ENCODE assay signal across 11 cellular contexts in genomic region chr1:161466707-161467106, GRCh38. TPM values are rescaled to one million over a fixed set of nuclear protein-coding genes. Genes with fewer than 3 reads are reported as not detected.
A peak's percentile ranks its signal among the peaks of the same experiment; 100 is the strongest.
DNase-seq lines count a peak whose midpoint lies in the region; ATAC-seq, FAIRE-seq and TF ChIP-seq lines count a peak whose summit lies in the region.
"Not testable (repeated sequence)": the region's sequence is repeated elsewhere in the genome, so short reads cannot be mapped to it uniquely, and the experiment has no call there.
"Had no signal": no experiment of that assay in that cellular context is flagged by ENCODE, and none has a peak within 500 bp of the region (broad histone marks: within the 10 kb centered on the region; RNA-seq: fewer than 3 reads in every experiment).

No MANE protein-coding gene starts in this region.

- H3K27ac Mint-ChIP-seq in stimulated activated memory B cell treated with anti-CD40 and anti-IgM and Interleukin-4, amounts not matched to agents 10 μg/mL and 1 μg/mL and 100 μg/mL, for 72 hours, result not testable (repeated sequence)

- not testable (repeated sequence) for H3K27me3 Mint-ChIP-seq in stimulated activated memory B cell treated with anti-CD40 and anti-IgM and Interleukin-4, amounts not matched to agents 10 μg/mL and 1 μg/mL and 100 μg/mL, for 72 hours

- not testable (repeated sequence) for H3K9ac ChIP-seq in HepG2 (ENCODE audit: insufficient read depth, low read depth, low read length)

- FAIRE-seq in HepG2 (lab: Jason Lieb, UNC), result not testable (repeated sequence)

- not testable (repeated sequence) for DNase-seq in Right ventricle myocardium superior; left ventricle myocardium superior; HepG2 (ENCODE audit: low spot score); omental fat pad (ENCODE audit: low spot score); aorta

- BruUV-seq in HepG2 (replicated peaks; lab: Mats Ljungman, UMichigan), result not testable (repeated sequence)

- H3K4me1 ChIP-seq in HepG2 (ENCODE audit: insufficient read depth, low read length); aorta (ENCODE audit: control insufficient read depth in 1 of 2, insufficient read depth in 2 of 2, low read length in 2 of 2): not testable (repeated sequence)

- not testable (repeated sequence) for H3K79me2 ChIP-seq in HepG2 (ENCODE audit: insufficient read depth, low read length)

- not testable (repeated sequence) for H3K9me3 Mint-ChIP-seq in stimulated activated memory B cell treated with anti-CD40 and anti-IgM and Interleukin-4, amounts not matched to agents 10 μg/mL and 1 μg/mL and 100 μg/mL, for 72 hours

- H4K20me1 ChIP-seq in HepG2 (ENCODE audit: insufficient read depth, low read length), result not testable (repeated sequence)

- not testable (repeated sequence) for H3K4me2 ChIP-seq in HepG2 (ENCODE audit: low read depth, low read length)

- H3K4me3 ChIP-seq in HepG2 (replicated peaks in 1 of 3; ENCODE audit: insufficient read depth in 1 of 3, low read depth in 2 of 3, low read length in 3 of 3); aorta (ENCODE audit: low read length in 2 of 2): not testable (repeated sequence)

- H3K4me1 Mint-ChIP-seq in stimulated activated memory B cell treated with anti-CD40 and anti-IgM and Interleukin-4, amounts not matched to agents 10 μg/mL and 1 μg/mL and 100 μg/mL, for 72 hours, result not testable (repeated sequence)

- H3K27me3 ChIP-seq in HepG2 (ENCODE audit: control insufficient read depth in 1 of 2, insufficient read depth in 2 of 2, low read length in 2 of 2); aorta (ENCODE audit: control insufficient read depth in 1 of 2, insufficient read depth in 2 of 2, low read length in 1 of 2): not testable (repeated sequence)

- POLR2A ChIA-PET in HepG2 (lab: Yijun Ruan, JAX), result not testable (repeated sequence)

- H3K27ac ChIP-seq in HepG2 (ENCODE audit: extremely low read length, insufficient read depth, low read length); aorta (ENCODE audit: low read depth in 1 of 2, low read length in 2 of 2): not testable (repeated sequence)

- TF ChIP-seq EP300 in HepG2 (IDR thresholded peaks at IDR 0.05; ENCODE audit: low read depth in 2 of 2, low read length in 2 of 2); HepG2 (CRISPR knock-in tag; IDR thresholded peaks at IDR 0.05; ENCODE audit: borderline replicate concordance): not testable (repeated sequence)

- not testable (repeated sequence) for H2AFZ ChIP-seq in HepG2 (ENCODE audit: low read length)

- not testable (repeated sequence) for H3K36me3 Mint-ChIP-seq in stimulated activated memory B cell treated with anti-CD40 and anti-IgM and Interleukin-4, amounts not matched to agents 10 μg/mL and 1 μg/mL and 100 μg/mL, for 72 hours

- TF ChIP-seq RAD21 in HepG2 (CRISPR knock-in tag; IDR thresholded peaks at IDR 0.05), result not testable (repeated sequence)

- ATAC-seq in esophagus mucosa, result peak; percentile 4
- ATAC-seq in Right ventricle myocardium superior (ENCODE audit: poor library complexity), result peak; percentile 12
- peak; percentile 16 for ATAC-seq in left ventricle myocardium superior
- ATAC-seq in HepG2, result peak; percentile 13
- peak; percentile 19 for ATAC-seq in omental fat pad (ENCODE audit: low FRiP score)
- ATAC-seq in stimulated activated memory B cell treated with anti-CD40 and anti-IgM and Interleukin-4, amounts not matched to agents 10 μg/mL and 1 μg/mL and 100 μg/mL, for 72 hours, result peak; percentile 18
- peak; percentile 55 for ATAC-seq in aorta (ENCODE audit: low FRiP score)

- H3K4me3 Mint-ChIP-seq in stimulated activated memory B cell treated with anti-CD40 and anti-IgM and Interleukin-4, amounts not matched to agents 10 μg/mL and 1 μg/mL and 100 μg/mL, for 72 hours, result not testable (repeated sequence)

- not testable (repeated sequence) for TF ChIP-seq CTCF in HepG2 (CRISPR knock-in tag; IDR thresholded peaks at IDR 0.05); omental fat pad (IDR thresholded peaks at IDR 0.05)

- not testable (repeated sequence) for H3K36me3 ChIP-seq in HepG2 (replicated peaks in 1 of 2; ENCODE audit: control insufficient read depth in 1 of 2, insufficient read depth in 2 of 2, low read length in 2 of 2); aorta (ENCODE audit: control insufficient read depth in 1 of 2, insufficient read depth in 2 of 2, low read length in 1 of 2)

- WGBS in HepG2 (ENCODE audit: low lambda C conversion rate), result no CpG with 5 or more reads among the region's 15 CpGs
- WGBS in aorta, 2 donors, result no CpG with 5 or more reads among the region's 15 CpGs

- CTCF ChIA-PET in HepG2 (lab: Yijun Ruan, JAX; ENCODE audit: low intra/inter-chr PET ratio, low total read pairs), result not testable (repeated sequence)

- TF ChIP-seq POLR2A in HepG2 (IDR thresholded peaks at IDR 0.05; ENCODE audit: insufficient read depth in 1 of 2, low read depth in 2 of 2, low read length in 2 of 2), result not testable (repeated sequence)

- H3K9me3 ChIP-seq in HepG2 (ENCODE audit: low read length); aorta (ENCODE audit: control insufficient read depth, low read length): not testable (repeated sequence)

- intact Hi-C loops in Right ventricle myocardium superior (cut with DNase I); left ventricle myocardium superior (cut with micrococcal nuclease); HepG2 (cut with micrococcal nuclease; ENCODE audit: unreplicated experiment); aorta (cut with DNase I): not testable (repeated sequence)

- in situ Hi-C loops in HepG2 (cut with HindIII; ENCODE audit: extremely low pct_ligation_motif_present, low pct_unique_long_range_greater_than_20kb), result not testable (repeated sequence)

RNA-seq across cellular contexts. Expression of gene FCGR2A, which starts 38.5 kb away (rescaled TPM):
- 3.1 TPM for total RNA-seq in esophagus mucosa
- 13.6 TPM for total RNA-seq in Right ventricle myocardium superior
- 19.9 TPM for total RNA-seq in left ventricle myocardium superior
- not detected in 2 replicates for total RNA-seq in HepG2 (2016; rRNA removed; fragmentation: Illumina TruSeq; extraction: Trizol)
- total RNA-seq in HepG2 (2016; cell fraction: cytosol; rRNA removed; fragmentation: Illumina TruSeq; extraction: Trizol; ENCODE audit: low read depth), result not detected in 2 replicates
- 0.04 TPM in 1 of 2 replicates, not detected in the other for total RNA-seq in HepG2 (2016; cell fraction: insoluble cytoplasmic fraction; rRNA removed; fragmentation: Illumina TruSeq; extraction: Trizol)
- not detected in 2 replicates for total RNA-seq in HepG2 (2016; cell fraction: membrane; rRNA removed; fragmentation: Illumina TruSeq; extraction: Trizol)
- total RNA-seq in HepG2 (2016; cell fraction: nucleus; rRNA removed; fragmentation: Illumina TruSeq; extraction: Trizol), result not detected in 2 replicates
- 0.31 and 0.44 TPM in 2 replicates for polyA plus RNA-seq in HepG2 (2011; rRNA removed)
- polyA plus RNA-seq in HepG2 (2011; cell fraction: cytosol; rRNA removed), result 0.28 and 8.4 TPM in 2 replicates
- 0.08 and 0.09 TPM in 2 replicates for polyA plus RNA-seq in HepG2 (2011; cell fraction: nucleus; rRNA removed)
- 0.39 TPM in 1 of 2 replicates, not detected in the other for polyA plus RNA-seq in HepG2 (2012)
- 0.09 TPM in 1 of 2 replicates, not detected in the other for polyA plus RNA-seq in HepG2 (2016; cell fraction: cytosol; fragmentation: Illumina TruSeq; extraction: Trizol; ENCODE audit: low read depth)
- polyA plus RNA-seq in HepG2 (2016; cell fraction: insoluble cytoplasmic fraction; fragmentation: Illumina TruSeq; extraction: Trizol; ENCODE audit: low read depth), result not detected in 2 replicates
- 0.41 TPM in 1 of 2 replicates, not detected in the other for polyA plus RNA-seq in HepG2 (2016; cell fraction: membrane; fragmentation: Illumina TruSeq; extraction: Trizol; ENCODE audit: low read depth)
- polyA plus RNA-seq in HepG2 (2016; cell fraction: nucleus; fragmentation: Illumina TruSeq; extraction: Trizol; ENCODE audit: insufficient read depth, low read depth), result not detected in 2 replicates
- 0.48 and 2.3 TPM in 2 replicates for polyA minus RNA-seq in HepG2 (2011; rRNA and poly(A)+ RNA removed; ENCODE audit: low replicate concordance)
- polyA minus RNA-seq in HepG2 (2011; cell fraction: cytosol; rRNA and poly(A)+ RNA removed), result not detected in 2 replicates
- 0.13 TPM in 1 of 2 replicates, not detected in the other for polyA minus RNA-seq in HepG2 (2011; cell fraction: nucleus; rRNA and poly(A)+ RNA removed)
- 100 to 1,000 TPM; 118 to 222 (median 130) TPM for total RNA-seq in omental fat pad
- 100 to 1,000 TPM in 1 of 2 donors, 10 to 100 TPM in 1; 83.1 to 113 TPM for total RNA-seq in aorta
- 10 to 100 TPM; 13.3 to 83.1 TPM for polyA plus RNA-seq in aorta
- total RNA-seq: Daoy, GM23338 had no signal
- polyA plus RNA-seq: CD8-positive, alpha-beta memory T cell had no signal

RNA-seq across cellular contexts. Expression of gene HSPA6, which starts 57.6 kb away (rescaled TPM):
- total RNA-seq in esophagus mucosa (1.4 TPM), Right ventricle myocardium superior (1.3 TPM), left ventricle myocardium superior (1.1 TPM), HepG2 (2016; rRNA removed; fragmentation: Illumina TruSeq; extraction: Trizol) (not detected in 2 replicates), omental fat pad (100 to 1,000 TPM in 1 of 4 donors, 10 to 100 TPM in 2, 1 to 10 TPM in 1; 8.2 to 134 (median 18.8) TPM), aorta (10 to 100 TPM in 1 of 2 donors, 1 to 10 TPM in 1; 9.0 to 19.0 TPM)
- not detected in 2 replicates for total RNA-seq in HepG2 (2016; cell fraction: cytosol; rRNA removed; fragmentation: Illumina TruSeq; extraction: Trizol; ENCODE audit: low read depth)
- not detected in 2 replicates for total RNA-seq in HepG2 (2016; cell fraction: insoluble cytoplasmic fraction; rRNA removed; fragmentation: Illumina TruSeq; extraction: Trizol)
- total RNA-seq in HepG2 (2016; cell fraction: membrane; rRNA removed; fragmentation: Illumina TruSeq; extraction: Trizol), result not detected in 2 replicates
- total RNA-seq in HepG2 (2016; cell fraction: nucleus; rRNA removed; fragmentation: Illumina TruSeq; extraction: Trizol), result not detected in 2 replicates
- polyA plus RNA-seq in HepG2 (2011; rRNA removed) (0.07 and 0.16 TPM in 2 replicates), aorta (1 to 10 TPM; 1.1 to 1.4 TPM)
- polyA plus RNA-seq in HepG2 (2011; cell fraction: cytosol; rRNA removed), result 0.04 and 0.10 TPM in 2 replicates
- polyA plus RNA-seq in HepG2 (2011; cell fraction: nucleus; rRNA removed), result 0.21 and 0.36 TPM in 2 replicates
- polyA plus RNA-seq in HepG2 (2012), result 0.12 and 0.33 TPM in 2 replicates
- polyA plus RNA-seq in HepG2 (2016; cell fraction: cytosol; fragmentation: Illumina TruSeq; extraction: Trizol; ENCODE audit: low read depth), result not detected in 2 replicates
- not detected in 2 replicates for polyA plus RNA-seq in HepG2 (2016; cell fraction: insoluble cytoplasmic fraction; fragmentation: Illumina TruSeq; extraction: Trizol; ENCODE audit: low read depth)
- polyA plus RNA-seq in HepG2 (2016; cell fraction: membrane; fragmentation: Illumina TruSeq; extraction: Trizol; ENCODE audit: low read depth), result not detected in 2 replicates
- polyA plus RNA-seq in HepG2 (2016; cell fraction: nucleus; fragmentation: Illumina TruSeq; extraction: Trizol; ENCODE audit: insufficient read depth, low read depth), result not detected in 2 replicates
- polyA minus RNA-seq in HepG2 (2011; rRNA and poly(A)+ RNA removed; ENCODE audit: low replicate concordance), result 0.14 and 0.63 TPM in 2 replicates
- not detected in 2 replicates for polyA minus RNA-seq in HepG2 (2011; cell fraction: cytosol; rRNA and poly(A)+ RNA removed)
- polyA minus RNA-seq in HepG2 (2011; cell fraction: nucleus; rRNA and poly(A)+ RNA removed), result 0.62 TPM in 1 of 2 replicates, not detected in the other
- total RNA-seq: GM23338, H9 had no signal
- polyA plus RNA-seq: GM23338 had no signal

Comparison
In these comparisons a context has a peak if more than half of its experiments do, and no peak if none do; other contexts are left out.
1. ATAC-seq: peak in every context shown above with its lines; median percentile 55 in aorta; 19 in omental fat pad; 18 in stimulated activated memory B cell treated with anti-CD40 and anti-IgM and Interleukin-4, amounts not matched to agents 10 μg/mL and 1 μg/mL and 100 μg/mL, for 72 hours; 16 in left ventricle myocardium superior; 13 in HepG2; 12 in Right ventricle myocardium superior; 4 in esophagus mucosa.